In the genomic region with DNA sequence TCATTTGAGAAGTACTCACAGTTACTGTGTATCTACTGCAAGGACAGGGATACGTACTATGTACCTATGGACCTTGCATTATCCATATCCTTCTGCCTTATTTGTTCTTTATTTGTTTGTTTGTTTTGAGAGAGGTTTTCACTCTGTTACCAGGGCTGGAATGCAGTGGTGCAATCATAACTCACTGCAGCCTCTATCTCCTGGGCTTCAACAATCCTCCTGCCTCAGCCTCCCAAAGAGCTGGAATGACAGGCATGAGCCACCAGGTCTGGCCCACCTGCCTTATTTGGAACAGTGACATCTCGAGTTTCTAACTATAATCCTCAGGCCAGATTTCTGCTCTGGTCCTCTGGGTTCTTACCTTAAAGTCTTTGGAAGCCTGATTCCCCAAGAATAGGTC, we compare ENCODE assay signal across 34 cellular contexts.
"Had no signal": no experiment of that assay in that cellular context is flagged by ENCODE, and none has a peak within 500 bp of the region (broad histone marks: within the 10 kb centered on the region; RNA-seq: fewer than 3 reads in every experiment).

No MANE protein-coding gene starts in this region.

- H3K9me3 ChIP-seq: adrenal gland, ascending aorta, body of pancreas, breast epithelium had no signal

- H3K27me3 ChIP-seq: adrenal gland, ascending aorta, body of pancreas, brain microvascular endothelial cell, breast epithelium, cardiac muscle cell had no signal

- DNase-seq: activated effector memory CD4-positive, alpha-beta T cell treated with anti-CD3 and anti-CD28 coated beads, Interleukin-2, amount 50 U/mL, for 16 hours; activated effector memory CD4-positive, alpha-beta T cell treated with Interleukin-2 at 50 U/mL for 16 hours; activated gamma-delta T cell; activated gamma-delta T cell treated with Interleukin-2 at 50 U/mL for 16 hours; activated naive CD4-positive, alpha-beta T cell; activated naive CD4-positive, alpha-beta T cell treated with anti-CD3 and anti-CD28 coated beads for 36 hours; activated naive CD4-positive, alpha-beta T cell treated with anti-CD3 and anti-CD28 coated beads, Interleukin-2, amount 10 ng/mL, durations not matched to agents 7 days and 5 days; activated naive CD4-positive, alpha-beta T cell treated with anti-CD3 and anti-CD28 coated beads, Interleukin-2, amount 50 U/mL, for 16 hours; activated naive CD4-positive, alpha-beta T cell treated with Interleukin-2 at 50 U/mL for 16 hours; activated naive CD8-positive, alpha-beta T cell treated with anti-CD3 and anti-CD28 coated beads for 36 hours; activated naive CD8-positive, alpha-beta T cell treated with anti-CD3 and anti-CD28 coated beads, Interleukin-2, amount 10 ng/mL, durations not matched to agents 7 days and 5 days; activated naive CD8-positive, alpha-beta T cell treated with anti-CD3 and anti-CD28 coated beads, Interleukin-2, amount 50 U/mL, for 24 hours; activated T-cell treated with anti-CD3 and anti-CD28 coated beads, Interleukin-2, amount 50 U/mL, for 1 hour; activated T-cell treated with anti-CD3 and anti-CD28 coated beads, Interleukin-2, amount 50 U/mL, for 24 hours; activated T-cell treated with anti-CD3 and anti-CD28 coated beads, Interleukin-2, amount 50 U/mL, for 4 hours; activated T-cell treated with anti-CD3 and anti-CD28 coated beads, Interleukin-2, amount 50 U/mL, for 48 hours; activated T-cell treated with anti-CD3 and anti-CD28 coated beads, Interleukin-2, amount 50 U/mL, for 72 hours; adrenal gland; amniotic stem cell; amygdala; anterior cingulate cortex; aorta; body of pancreas; brain microvascular endothelial cell; caudate nucleus; central memory CD4-positive, alpha-beta T cell; cerebellar nuclear complex had no signal

- H3K27ac ChIP-seq: adrenal gland, ascending aorta, brain microvascular endothelial cell, breast epithelium, cardiac muscle cell had no signal

- H3K36me3 ChIP-seq: adrenal gland, ascending aorta, brain microvascular endothelial cell, breast epithelium, cardiac muscle cell had no signal

- H3K4me1 ChIP-seq: adrenal gland, ascending aorta, breast epithelium had no signal

- H3K4me3 ChIP-seq: adrenal gland, ascending aorta, body of pancreas, breast epithelium, cardiac muscle cell had no signal

- FAIRE-seq: astrocyte, bronchial epithelial cell had no signal

- ATAC-seq: activated naive CD4-positive, alpha-beta T cell treated with anti-CD3 and anti-CD28 coated beads, Interleukin-2, amount 50 U/mL, for 72 hours; activated naive CD8-positive, alpha-beta T cell treated with anti-CD3 and anti-CD28 coated beads, Interleukin-2, amount 50 U/mL, for 24 hours; activated T-cell treated with anti-CD3 and anti-CD28 coated beads, Interleukin-2, amount 50 U/mL, for 4 hours; activated T-cell treated with anti-CD3 and anti-CD28 coated beads, Interleukin-2, amount 50 U/mL, for 72 hours; activated T-helper 17 cell treated with anti-CD3 and anti-CD28 coated beads, Interleukin-2, amount 50 U/mL, for 72 hours; body of pancreas had no signal
